ENCODE assay signal across 17 cellular contexts in genomic region chr9:125732562-125732961, GRCh38. TPM values are rescaled to one million over a fixed set of nuclear protein-coding genes. Genes with fewer than 3 reads are reported as not detected.
DNase-seq lines count a peak whose midpoint lies in the region; ATAC-seq, FAIRE-seq and TF ChIP-seq lines count a peak whose summit lies in the region.
"Had no signal": no experiment of that assay in that cellular context is flagged by ENCODE, and none has a peak within 500 bp of the region (broad histone marks: within the 10 kb centered on the region; RNA-seq: fewer than 3 reads in every experiment).

No MANE protein-coding gene starts in this region.

- H2BK120ac ChIP-seq in mesenchymal stem cell (ENCODE audit: low read depth, low read length), result no peak overlapping the region

- in situ Hi-C loops in GM12878 (cut with MboI), result no loop called here

- no peaks in the 10 kb centered on the region for H3K79me2 ChIP-seq in GM12878 (ENCODE audit: control insufficient read depth, insufficient read depth, low read length)

- no peak for TF ChIP-seq RAD21 in GM12878 (IDR thresholded peaks at IDR 0.05; ENCODE audit: insufficient read depth, low read depth, low read length)

- no peaks in the 10 kb centered on the region for H3K27me3 ChIP-seq in GM12878 (replicated peaks in 1 of 2; ENCODE audit: control insufficient read depth in 2 of 2, insufficient read depth in 2 of 2, low read length in 1 of 2)
- peaks cover 0 to 15% of the 10 kb centered on the region in 2 experiments for H3K27me3 ChIP-seq in mesenchymal stem cell (ENCODE audit: control insufficient read depth in 1 of 2, insufficient read depth in 1 of 2, low read length in 2 of 2)
- H3K27me3 ChIP-seq: ovary, testis had no signal

- no peak overlapping the region for H3K27ac Mint-ChIP-seq in activated naive CD4-positive, alpha-beta T cell treated with anti-CD3 and anti-CD28 coated beads for 36 hours
- H3K27ac Mint-ChIP-seq: activated naive CD4-positive, alpha-beta T cell treated with anti-CD3 and anti-CD28 coated beads, Interleukin-2, amount 50 U/mL, for 72 hours had no signal

- no TSS peak for BruUV-seq in GM12878 (replicated peaks; lab: Mats Ljungman, UMichigan)

- no peaks in the 10 kb centered on the region for H3K27me3 Mint-ChIP-seq in activated naive CD4-positive, alpha-beta T cell treated with anti-CD3 and anti-CD28 coated beads for 36 hours (ENCODE audit: low read depth)

- H3K4me1 ChIP-seq in GM12878 (ENCODE audit: control insufficient read depth, insufficient read depth, low read length) (no peaks in the 10 kb centered on the region), mesenchymal stem cell (ENCODE audit: control insufficient read depth, insufficient read depth, low read depth, low read length) (no peaks in the 10 kb centered on the region)
- H3K4me1 ChIP-seq: testis had no signal

- intact Hi-C loops in GM12878 (cut with micrococcal nuclease; ENCODE audit: unreplicated experiment), result no loop called here
- intact Hi-C loops in activated naive CD4-positive, alpha-beta T cell treated with anti-CD3 and anti-CD28 coated beads for 36 hours (cut with micrococcal nuclease), result no loop called here

- no peak overlapping the region for H3K14ac ChIP-seq in mesenchymal stem cell (ENCODE audit: low read length in 2 of 2)

- H3K9ac ChIP-seq in GM12878 (ENCODE audit: control insufficient read depth, insufficient read depth, low read length), result no peak overlapping the region
- H3K9ac ChIP-seq in mesenchymal stem cell (ENCODE audit: low read length), result no peak overlapping the region
- H3K9ac ChIP-seq: KMS-11 had no signal

- no peaks in the 10 kb centered on the region for H3K79me1 ChIP-seq in mesenchymal stem cell (replicated peaks; ENCODE audit: low read length, poor library complexity, severe bottlenecking)

- H2AK5ac ChIP-seq in mesenchymal stem cell (ENCODE audit: low read length, severe bottlenecking), result no peak overlapping the region

- no peak overlapping the region for H3K4me3 ChIP-seq in GM12878
- no peak overlapping the region for H3K4me3 ChIP-seq in mesenchymal stem cell (ENCODE audit: insufficient read depth in 1 of 2, low read depth in 1 of 2, low read length in 2 of 2)
- H3K4me3 ChIP-seq: ovary, skin epidermis, testis had no signal

- H3K18ac ChIP-seq in mesenchymal stem cell (ENCODE audit: low read depth in 1 of 2, low read length in 2 of 2), result no peak overlapping the region

- H3K27ac ChIP-seq in GM12878 (ENCODE audit: control insufficient read depth, insufficient read depth), result no peak overlapping the region
- H3K27ac ChIP-seq in mesenchymal stem cell (ENCODE audit: low read length, poor library complexity, severe bottlenecking), result no peak overlapping the region
- H3K27ac ChIP-seq: HL-60, KMS-11, ovary, skin epidermis, testis had no signal

- SMC1A ChIA-PET in GM12878 (lab: Charles Lee; ENCODE audit: uncharacterized antibody, unreplicated experiment), result no interaction called here

- RAD21 ChIA-PET in GM12878 (lab: Charles Lee; ENCODE audit: unreplicated experiment), result no interaction called here

- H2BK12ac ChIP-seq in mesenchymal stem cell (ENCODE audit: low read length in 2 of 2), result no peak overlapping the region

- no peaks in the 10 kb centered on the region for H3K36me3 Mint-ChIP-seq in activated naive CD4-positive, alpha-beta T cell treated with anti-CD3 and anti-CD28 coated beads for 36 hours (ENCODE audit: low read depth)
- H3K36me3 Mint-ChIP-seq: activated naive CD4-positive, alpha-beta T cell treated with anti-CD3 and anti-CD28 coated beads, Interleukin-2, amount 50 U/mL, for 72 hours had no signal

- no peak for TF ChIP-seq CTCF in GM12878 (IDR thresholded peaks at IDR 0.05 in 2 of 3, conservative IDR thresholded peaks at IDR 0.05 in 1 of 3; ENCODE audit: control insufficient read depth in 2 of 3, extremely low read depth in 1 of 3, insufficient read depth in 1 of 3, low read depth in 3 of 3, low read length in 3 of 3)

- no peak overlapping the region for H3K4me3 Mint-ChIP-seq in activated naive CD4-positive, alpha-beta T cell treated with anti-CD3 and anti-CD28 coated beads for 36 hours

- DNase-seq in ELR (ENCODE audit: low read depth) (peak; percentile 28), NCI-H510A (lab: John Stamatoyannopoulos, UW) (peak; percentile 62), GM12878 (ENCODE audit: low read depth, low spot score) (no peak), mesenchymal stem cell (peak; percentile 37), GDM1 (lab: John Stamatoyannopoulos, UW) (no peak)
- no peak for DNase-seq in activated CD8-positive, alpha-beta memory T cell treated with anti-CD3 and anti-CD28 coated beads for 24 hours
- no peak for DNase-seq in activated naive CD4-positive, alpha-beta T cell treated with anti-CD3 and anti-CD28 coated beads for 36 hours
- DNase-seq: activated CD4-positive, alpha-beta T cell treated with anti-CD3 and anti-CD28 coated beads, Interleukin-2, amount 50 U/mL, for 1 hour; dermis blood vessel endothelial cell; left cardiac atrium; NCI-H2227 treated with DMSO at 0.1 percent for 48 hours; ovary; testis had no signal

- H4K8ac ChIP-seq in mesenchymal stem cell (ENCODE audit: low read length), result no peak overlapping the region

- ATAC-seq in GM12878, result no peak
- ATAC-seq: activated naive CD4-positive, alpha-beta T cell treated with anti-CD3 and anti-CD28 coated beads, Interleukin-2, amount 50 U/mL, for 72 hours; left cardiac atrium had no signal

- CTCF ChIA-PET in GM12878 (lab: Yijun Ruan, JAX), result no interaction called here
- CTCF ChIA-PET in activated naive CD4-positive, alpha-beta T cell treated with anti-CD3 and anti-CD28 coated beads for 36 hours (lab: Charles Lee), result no interaction called here

- H3K4me2 ChIP-seq in GM12878 (ENCODE audit: control insufficient read depth, insufficient read depth), result no peak overlapping the region
- H3K4me2 ChIP-seq in mesenchymal stem cell (ENCODE audit: low read length, poor library complexity, severe bottlenecking), result no peak overlapping the region
- H3K4me2 ChIP-seq: KMS-11 had no signal

- no peak overlapping the region for H2BK15ac ChIP-seq in mesenchymal stem cell (ENCODE audit: low read depth, poor library complexity, severe bottlenecking)

- no peak overlapping the region for H3K23ac ChIP-seq in mesenchymal stem cell (ENCODE audit: low read length in 2 of 2)

- no peak overlapping the region for H2BK5ac ChIP-seq in mesenchymal stem cell (ENCODE audit: low read depth, low read length, poor library complexity, severe bottlenecking)

- H3K36me3 ChIP-seq in GM12878 (ENCODE audit: control insufficient read depth in 2 of 2, insufficient read depth in 2 of 2, low read length in 1 of 2), result no peaks in the 10 kb centered on the region
- H3K36me3 ChIP-seq in mesenchymal stem cell (ENCODE audit: control insufficient read depth in 1 of 2, insufficient read depth in 2 of 2, low read depth in 1 of 2, low read length in 2 of 2), result no peaks in the 10 kb centered on the region
- H3K36me3 ChIP-seq: ovary had no signal

- H3K9me3 ChIP-seq in GM12878 (replicated peaks; ENCODE audit: control insufficient read depth, insufficient read depth, low read length) (no peaks in the 10 kb centered on the region), mesenchymal stem cell (ENCODE audit: control insufficient read depth, low read length) (no peaks in the 10 kb centered on the region)
- H3K9me3 ChIP-seq: ovary, testis had no signal

- H3K9me3 Mint-ChIP-seq in activated naive CD4-positive, alpha-beta T cell treated with anti-CD3 and anti-CD28 coated beads for 36 hours, result no peaks in the 10 kb centered on the region
- H3K9me3 Mint-ChIP-seq: activated naive CD4-positive, alpha-beta T cell treated with anti-CD3 and anti-CD28 coated beads, Interleukin-2, amount 50 U/mL, for 72 hours had no signal

- no peaks in the 10 kb centered on the region for H4K20me1 ChIP-seq in GM12878 (ENCODE audit: control insufficient read depth, insufficient read depth)

- no peaks in the 10 kb centered on the region for H3K4me1 Mint-ChIP-seq in activated naive CD4-positive, alpha-beta T cell treated with anti-CD3 and anti-CD28 coated beads for 36 hours (ENCODE audit: low read depth)

- TF ChIP-seq POLR2A in GM12878 (IDR thresholded peaks at IDR 0.05; ENCODE audit: low read depth, low read length), result no peak

- no peak overlapping the region for H2AFZ ChIP-seq in GM12878 (ENCODE audit: control insufficient read depth, low read depth, low read length)
- no peak overlapping the region for H2AFZ ChIP-seq in mesenchymal stem cell (ENCODE audit: low read depth, low read length)

- no peak overlapping the region for H3K4ac ChIP-seq in mesenchymal stem cell (ENCODE audit: low read depth in 1 of 2, low read length in 2 of 2)

- no peak for TF ChIP-seq EP300 in GM12878 (IDR thresholded peaks at IDR 0.05; ENCODE audit: borderline replicate concordance in 1 of 2, control insufficient read depth in 1 of 2, low read depth in 2 of 2, low read length in 2 of 2)

- 70% methylated on average over 2 of the region's 2 CpGs for WGBS in GM12878 (ENCODE audit: insufficient coverage, insufficient replicate concordance, low lambda C conversion rate, missing lambda C conversion rate)
- WGBS in mesenchymal stem cell, result 89% methylated on average over 2 of the region's 2 CpGs

- POLR2A ChIA-PET in GM12878 (lab: Charles Lee), result no interaction called here

- no peak for FAIRE-seq in GM12878 (lab: Jason Lieb, UNC)

- H4K91ac ChIP-seq in mesenchymal stem cell (ENCODE audit: low read length), result no peak overlapping the region

RNA-seq across cellular contexts. Expression of gene PBX3, which starts 14.6 kb away (rescaled TPM):
- total RNA-seq in GM12878 (2013; cell fraction: nucleolus; rRNA removed), result 530 and 531 TPM in 2 replicates
- 22.9 and 24.5 TPM in 2 replicates for total RNA-seq in GM12878 (2014; rRNA removed)
- total RNA-seq in GM12878 (2014; rRNA removed; fragmentation: Illumina TruSeq; extraction: Trizol), result 21.3 and 23.3 TPM in 2 replicates
- 33.4 and 34.6 TPM in 2 replicates for total RNA-seq in GM12878 (2021)
- 20.7 TPM for polyA plus RNA-seq in GM12878 (2011; ENCODE audit: low read depth)
- 146 and 184 TPM in 2 replicates for polyA plus RNA-seq in GM12878 (2011; rRNA removed)
- polyA plus RNA-seq in GM12878 (2011; cell fraction: cytosol; rRNA removed), result 71.8 and 77.9 TPM in 2 replicates
- 159 and 168 TPM in 2 replicates for polyA plus RNA-seq in GM12878 (2011; cell fraction: nucleus; rRNA removed)
- polyA plus RNA-seq in GM12878 (2012), result 26.8 and 29.0 TPM in 2 replicates
- 21.5 and 26.9 TPM in 2 replicates for polyA plus RNA-seq in GM12878 (2014; fragmentation: Illumina TruSeq; extraction: Trizol)
- 1 to 10 TPM; 6.7 to 9.1 TPM for polyA plus RNA-seq in GM12878 (2014; fragmentation: Nextera tagmentation; extraction: Ambion mirVana)
- 27.6 and 38.2 TPM in 2 replicates for polyA plus RNA-seq in GM12878 (2014; rRNA removed)
- polyA plus RNA-seq in GM12878 (2016; fragmentation: Nextera tagmentation; extraction: Ambion mirVana), result 10 to 100 TPM in 1 of 2 experiments, 1 to 10 TPM in 1; 9.5 to 13.3 TPM
- polyA minus RNA-seq in GM12878 (2011; rRNA and poly(A)+ RNA removed), result 168 and 196 TPM in 2 replicates
- 48.8 and 54.7 TPM in 2 replicates for polyA minus RNA-seq in GM12878 (2011; cell fraction: cytosol; rRNA and poly(A)+ RNA removed)
- 771 and 1,558 TPM in 2 replicates for polyA minus RNA-seq in GM12878 (2011; cell fraction: nucleus; rRNA and poly(A)+ RNA removed)
- 34.6 TPM for polyA plus RNA-seq in mesenchymal stem cell (2013, experiment 1 of 2)
- polyA plus RNA-seq in mesenchymal stem cell (2013, experiment 2 of 2), result 36.1 TPM
- total RNA-seq in activated naive CD4-positive, alpha-beta T cell treated with anti-CD3 and anti-CD28 coated beads for 36 hours, result 10 to 100 TPM in 1 of 2 experiments, 1 to 10 TPM in 1; 9.4 to 14.3 TPM

RNA-seq across cellular contexts. Expression of gene MAPKAP1, which starts 25.6 kb away (rescaled TPM):
- total RNA-seq in GM12878 (2013; cell fraction: nucleolus; rRNA removed), result 256 and 276 TPM in 2 replicates
- 106 and 126 TPM in 2 replicates for total RNA-seq in GM12878 (2014; rRNA removed)
- 78.0 and 83.0 TPM in 2 replicates for total RNA-seq in GM12878 (2014; rRNA removed; fragmentation: Illumina TruSeq; extraction: Trizol)
- total RNA-seq in GM12878 (2021), result 98.0 and 107 TPM in 2 replicates
- 45.0 TPM for polyA plus RNA-seq in GM12878 (2011; ENCODE audit: low read depth)
- polyA plus RNA-seq in GM12878 (2011; rRNA removed), result 159 and 188 TPM in 2 replicates
- 130 and 173 TPM in 2 replicates for polyA plus RNA-seq in GM12878 (2011; cell fraction: cytosol; rRNA removed)
- 145 and 148 TPM in 2 replicates for polyA plus RNA-seq in GM12878 (2011; cell fraction: nucleus; rRNA removed)
- 56.7 and 64.6 TPM in 2 replicates for polyA plus RNA-seq in GM12878 (2012)
- polyA plus RNA-seq in GM12878 (2014; fragmentation: Illumina TruSeq; extraction: Trizol), result 111 and 113 TPM in 2 replicates
- 10 to 100 TPM in 1 of 2 experiments, 1 to 10 TPM in 1; 5.1 to 11.7 TPM for polyA plus RNA-seq in GM12878 (2014; fragmentation: Nextera tagmentation; extraction: Ambion mirVana)
- 94.5 and 109 TPM in 2 replicates for polyA plus RNA-seq in GM12878 (2014; rRNA removed)
- polyA plus RNA-seq in GM12878 (2016; fragmentation: Nextera tagmentation; extraction: Ambion mirVana), result 100 to 1,000 TPM; 102 to 111 TPM
- 175 and 230 TPM in 2 replicates for polyA minus RNA-seq in GM12878 (2011; rRNA and poly(A)+ RNA removed)
- 27.7 and 30.5 TPM in 2 replicates for polyA minus RNA-seq in GM12878 (2011; cell fraction: cytosol; rRNA and poly(A)+ RNA removed)
- 143 and 252 TPM in 2 replicates for polyA minus RNA-seq in GM12878 (2011; cell fraction: nucleus; rRNA and poly(A)+ RNA removed)
- polyA plus RNA-seq in mesenchymal stem cell (2013, experiment 1 of 2), result 73.7 TPM
- polyA plus RNA-seq in mesenchymal stem cell (2013, experiment 2 of 2), result 78.3 TPM
- total RNA-seq in activated naive CD4-positive, alpha-beta T cell treated with anti-CD3 and anti-CD28 coated beads for 36 hours, result 10 to 100 TPM; 54.8 to 57.4 TPM

Comparison
In these comparisons a context has a peak if more than half of its experiments do, and no peak if none do; other contexts are left out.
1. DNase-seq: peak in ELR (single experiment), NCI-H510A (single experiment) and mesenchymal stem cell (single experiment); none in GM12878 (single experiment), GDM1 (single experiment), activated CD8-positive, alpha-beta memory T cell treated with anti-CD3 and anti-CD28 coated beads for 24 hours (single experiment) and activated naive CD4-positive, alpha-beta T cell treated with anti-CD3 and anti-CD28 coated beads for 36 hours (single experiment).